ENCODE assay signal across 9 cellular contexts in the genomic region with DNA sequence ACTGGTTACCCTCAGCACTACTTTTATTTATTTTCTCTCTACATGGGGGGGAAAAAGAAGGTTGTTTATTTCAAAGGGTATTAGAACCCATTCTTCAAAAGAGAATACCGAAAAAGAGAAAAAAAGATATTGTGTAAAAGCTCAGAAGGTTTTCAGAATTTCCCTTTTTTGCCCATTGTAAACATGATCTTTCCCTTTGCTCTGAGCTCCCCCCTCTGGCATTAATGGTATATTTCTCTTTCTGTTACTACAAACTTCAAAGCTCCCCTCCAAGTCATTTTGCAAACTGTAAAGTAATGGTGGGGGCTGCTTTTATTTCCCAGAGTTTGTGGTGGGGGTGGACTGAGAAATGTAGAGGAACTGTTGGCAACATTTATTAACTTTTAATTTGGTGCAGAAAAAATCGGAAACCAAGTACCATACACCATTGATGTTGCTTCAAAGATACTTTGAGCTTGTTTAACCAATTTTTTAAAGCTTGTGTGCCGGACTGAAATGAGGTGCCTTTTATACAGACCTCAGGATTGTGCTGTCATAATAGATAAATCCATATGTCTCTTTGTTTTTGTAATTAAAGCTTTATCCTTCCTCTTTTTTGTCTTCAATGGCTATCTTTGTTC.
DNase-seq lines count a peak whose midpoint lies in the region; ATAC-seq lines count a peak whose summit lies in the region.
"Had no signal": no experiment of that assay in that cellular context is flagged by ENCODE, and none has a peak within 500 bp of the region (broad histone marks: within the 10 kb centered on the region; RNA-seq: fewer than 3 reads in every experiment).

No MANE protein-coding gene starts in this region.

- H3K9me3 ChIP-seq in adipocyte (ENCODE audit: control insufficient read depth, low read length): no peaks in the 10 kb centered on the region

- H3K36me3 ChIP-seq in adipocyte (ENCODE audit: control insufficient read depth, insufficient read depth, low read length, severe bottlenecking) (no peaks in the 10 kb centered on the region), H7 (replicated peaks; ENCODE audit: control insufficient read depth, insufficient read depth, low read length) (no peaks in the 10 kb centered on the region)

- DNase-seq in G401 (ENCODE audit: low spot score) (peak; percentile 61), LHCN-M2 (ENCODE audit: low read depth) (peak; percentile 36), adipocyte (ENCODE audit: low read depth) (peak; percentile 81), left lobe of liver (ENCODE audit: low spot score) (no peak), SHP77 treated with DMSO at 0.1 percent for 48 hours (lab: John Stamatoyannopoulos, UW) (no peak), H7 (no peak), NCI-H1436 (lab: John Stamatoyannopoulos, UW) (no peak)
- DNase-seq: activated B cell treated with CpG ODN at 0.5 μM for 24 hours had no signal

- H3K4me1 ChIP-seq in adipocyte (ENCODE audit: control insufficient read depth, insufficient read depth, low read length): peaks cover 38% of the 10 kb centered on the region

- no peaks in the 10 kb centered on the region for H3K27me3 ChIP-seq in adipocyte (replicated peaks; ENCODE audit: control insufficient read depth, insufficient read depth, low read length)
- no peaks in the 10 kb centered on the region for H3K27me3 ChIP-seq in H7 (ENCODE audit: control insufficient read depth, insufficient read depth, low read length)

- in situ Hi-C loops in G401 (cut with HindIII; ENCODE audit: low sequenced_read_pairs): no loop called here

- ATAC-seq in left lobe of liver (peak; percentile 38), GM18867 (IDR thresholded peaks at IDR 0.05; ENCODE audit: unreplicated experiment) (no peak)

- no peak overlapping the region for H3K4me3 ChIP-seq in adipocyte (ENCODE audit: low read length)
- H3K4me3 ChIP-seq in H7 (ENCODE audit: insufficient read depth, low read depth, low read length): no peak overlapping the region

- H3K9ac ChIP-seq in adipocyte (ENCODE audit: low read length): peak overlapping the region; percentile 86

Comparison
In these comparisons a context has a peak if more than half of its experiments do, and no peak if none do; other contexts are left out.
1. DNase-seq: peak in G401 (single experiment), LHCN-M2 (single experiment) and adipocyte (single experiment); none in left lobe of liver (single experiment), SHP77 treated with DMSO at 0.1 percent for 48 hours (single experiment), H7 (single experiment) and NCI-H1436 (single experiment).